Comparison of ENCODE assay signal across 3 cellular contexts in the genomic region with DNA sequence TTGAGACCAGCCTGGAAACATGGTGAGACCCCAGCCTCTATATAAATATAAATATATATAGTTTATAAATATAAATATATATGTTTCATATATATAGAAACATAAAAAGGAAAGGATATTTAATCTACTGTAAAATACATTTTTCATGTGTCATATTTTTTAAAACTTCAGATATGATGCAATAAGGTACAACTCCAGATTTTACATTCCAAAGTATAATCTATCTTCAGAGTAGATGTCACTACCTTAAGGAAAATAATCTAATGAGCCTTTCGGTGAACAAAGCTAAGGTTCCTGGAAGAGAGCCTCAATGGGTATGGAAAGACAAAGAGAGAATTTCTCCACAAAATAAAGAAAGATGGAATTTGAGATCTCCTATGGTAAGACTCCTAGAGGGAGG.
TF ChIP-seq lines count a peak whose summit lies in the region.

No MANE protein-coding gene starts in this region.

TF ChIP-seq in HepG2, 621 proteins besides CTCF, POLR2A, EP300 and RAD21:
- 0 out of 2 replicates have a peak, but pooled peaks have one; percentile 14 for TF ChIP-seq ATF7 (IDR thresholded peaks at IDR 0.05)
- no peak for TF ChIP-seq ATF7 (CRISPR knock-in tag; IDR thresholded peaks at IDR 0.05)
- TF ChIP-seq ZBTB20 (CRISPR knock-in tag; IDR thresholded peaks at IDR 0.05; ENCODE audit: borderline replicate concordance, low read depth) = no peak
- no peak for TF ChIP-seq HMG20B (CRISPR knock-in tag; conservative IDR thresholded peaks at IDR 0.05)
TF ChIP-seq in HepG2: peak in this region for 1.

TF ChIP-seq in IMR-90, 13 proteins besides CTCF, POLR2A, EP300 and RAD21:
- TF ChIP-seq CEBPB (IDR thresholded peaks at IDR 0.05; ENCODE audit: low read depth, low read length) = peak; percentile 11; the same call in 1 of the 2 replicates
- no peak for TF ChIP-seq RFX5 (IDR thresholded peaks at IDR 0.05; ENCODE audit: low read depth, low read length)
- TF ChIP-seq, protein P1, sequence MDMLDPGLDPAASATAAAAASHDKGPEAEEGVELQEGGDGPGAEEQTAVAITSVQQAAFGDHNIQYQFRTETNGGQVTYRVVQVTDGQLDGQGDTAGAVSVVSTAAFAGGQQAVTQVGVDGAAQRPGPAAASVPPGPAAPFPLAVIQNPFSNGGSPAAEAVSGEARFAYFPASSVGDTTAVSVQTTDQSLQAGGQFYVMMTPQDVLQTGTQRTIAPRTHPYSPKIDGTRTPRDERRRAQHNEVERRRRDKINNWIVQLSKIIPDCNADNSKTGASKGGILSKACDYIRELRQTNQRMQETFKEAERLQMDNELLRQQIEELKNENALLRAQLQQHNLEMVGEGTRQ (IDR thresholded peaks at IDR 0.05; ENCODE audit: low read depth, low read length) = no peak
- no peak for TF ChIP-seq SMC3 (IDR thresholded peaks at IDR 0.05; ENCODE audit: low read depth, low read length)
- TF ChIP-seq MXI1 (IDR thresholded peaks at IDR 0.05; ENCODE audit: borderline replicate concordance, low read depth, low read length) = no peak

TF ChIP-seq in K562, 482 proteins besides CTCF, POLR2A, EP300 and RAD21:
- TF ChIP-seq CEBPG (CRISPR knock-in tag; IDR thresholded peaks at IDR 0.05) = no peak
- TF ChIP-seq CEBPG (tag; conservative IDR thresholded peaks at IDR 0.05 in 1 of 2, IDR thresholded peaks at IDR 0.05 in 1 of 2) = peak; percentile 76 to 81
- TF ChIP-seq, protein P2, sequence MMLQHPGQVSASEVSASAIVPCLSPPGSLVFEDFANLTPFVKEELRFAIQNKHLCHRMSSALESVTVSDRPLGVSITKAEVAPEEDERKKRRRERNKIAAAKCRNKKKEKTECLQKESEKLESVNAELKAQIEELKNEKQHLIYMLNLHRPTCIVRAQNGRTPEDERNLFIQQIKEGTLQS (IDR thresholded peaks at IDR 0.05) = peak; percentile 60
- TF ChIP-seq, protein P2 (CRISPR knock-in tag; conservative IDR thresholded peaks at IDR 0.05) = no peak
- TF ChIP-seq CEBPB (tag; IDR thresholded peaks at IDR 0.05) = peak; percentile 56
- no peak for TF ChIP-seq ZNF764 (CRISPR knock-in tag; IDR thresholded peaks at IDR 0.05; ENCODE audit: low read depth)
